In the genomic region with DNA sequence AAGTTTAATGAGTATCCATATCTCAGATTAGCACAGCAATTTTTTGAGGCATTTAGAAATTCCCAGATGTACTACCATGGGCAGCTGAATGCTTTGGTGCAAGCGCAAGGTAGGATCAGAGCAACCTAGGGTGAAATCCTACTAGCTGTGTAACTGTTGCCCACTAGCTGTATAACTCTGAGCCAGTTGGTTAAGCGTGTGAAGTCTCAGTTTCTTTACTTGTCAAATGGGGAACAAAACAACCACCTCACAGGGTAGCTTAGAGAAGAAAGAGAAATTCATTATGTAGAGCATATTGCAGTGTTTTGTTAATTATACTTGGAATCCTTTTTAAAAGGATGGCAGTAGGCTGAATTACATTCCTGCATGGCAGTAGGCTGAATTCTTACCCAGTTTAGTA, we compare ENCODE assay signal across 22 cellular contexts.
"Had no signal": no experiment of that assay in that cellular context is flagged by ENCODE, and none has a peak within 500 bp of the region (broad histone marks: within the 10 kb centered on the region; RNA-seq: fewer than 3 reads in every experiment).

No MANE protein-coding gene starts in this region.

- H3K4me3 Mint-ChIP-seq: naive thymus-derived CD8-positive, alpha-beta T cell; nephron progenitor cell; stimulated activated memory B cell treated with anti-CD40 and anti-IgM and Interleukin-4, amounts not matched to agents 10 μg/mL and 1 μg/mL and 100 μg/mL, for 72 hours; type B pancreatic cell had no signal

- H3K4me3 ChIP-seq: coronary artery, esophagus squamous epithelium, lower lobe of right lung, prostate gland, right atrium auricular region, sigmoid colon, spleen, testis, tibial artery had no signal

- H3K36me3 ChIP-seq: esophagus squamous epithelium, lower lobe of right lung, prostate gland, right atrium auricular region, sigmoid colon, spleen, tibial artery had no signal

- H3K9me3 Mint-ChIP-seq: type B pancreatic cell had no signal

- H3K27me3 Mint-ChIP-seq: naive thymus-derived CD8-positive, alpha-beta T cell; type B pancreatic cell had no signal

- H3K36me3 Mint-ChIP-seq: stimulated activated memory B cell treated with anti-CD40 and anti-IgM and Interleukin-4, amounts not matched to agents 10 μg/mL and 1 μg/mL and 100 μg/mL, for 72 hours; type B pancreatic cell had no signal

- H3K27ac Mint-ChIP-seq: nephron progenitor cell; stimulated activated memory B cell treated with anti-CD40 and anti-IgM and Interleukin-4, amounts not matched to agents 10 μg/mL and 1 μg/mL and 100 μg/mL, for 72 hours; type B pancreatic cell had no signal

- H3K27me3 ChIP-seq: esophagus squamous epithelium, right atrium auricular region, sigmoid colon, spleen, testis, tibial artery had no signal

- H3K27ac ChIP-seq: coronary artery, esophagus squamous epithelium, lower lobe of right lung, prostate gland, right atrium auricular region, sigmoid colon, spleen, testis, tibial artery had no signal

- H3K4me1 Mint-ChIP-seq: nephron progenitor cell; stimulated activated memory B cell treated with anti-CD40 and anti-IgM and Interleukin-4, amounts not matched to agents 10 μg/mL and 1 μg/mL and 100 μg/mL, for 72 hours had no signal

- DNase-seq: dermis blood vessel endothelial cell; effector memory CD4-positive, alpha-beta T cell; esophagus squamous epithelium; foreskin melanocyte; glutamatergic neuron; left ventricle myocardium superior; lower lobe of right lung; naive thymus-derived CD8-positive, alpha-beta T cell; nephron progenitor cell; nucleus accumbens; sigmoid colon; spleen; stimulated activated CD4-positive, alpha-beta T cell treated with anti-CD3 and anti-CD28 coated beads, Interleukin-4, amount 100 ng/mL, for 4 hours; stimulated activated naive CD8-positive, alpha-beta T cell treated with anti-CD3 and anti-CD28 coated beads, Interleukin-15, Interleukin-2, amounts not matched to agents 100 U/mL and 50 U/mL, for 24 hours; substantia nigra; testis; tibial artery had no signal

- ATAC-seq: left ventricle myocardium superior; lower lobe of right lung; naive thymus-derived CD8-positive, alpha-beta T cell; stimulated activated memory B cell treated with anti-CD40 and anti-IgM and Interleukin-4, amounts not matched to agents 10 μg/mL and 1 μg/mL and 100 μg/mL, for 72 hours; stimulated activated naive CD8-positive, alpha-beta T cell treated with anti-CD3 and anti-CD28 coated beads, Interleukin-15, Interleukin-2, amounts not matched to agents 100 U/mL and 50 U/mL, for 24 hours had no signal

- H3K9me3 ChIP-seq: esophagus squamous epithelium, lower lobe of right lung, prostate gland, right atrium auricular region, sigmoid colon, testis, tibial artery had no signal

- H3K4me1 ChIP-seq: lower lobe of right lung, prostate gland, right atrium auricular region, spleen, testis had no signal
